3 cellular contexts compared by ENCODE assay signal in genomic region chr7:150716939-150717338, GRCh38.
TF ChIP-seq lines count a peak whose summit lies in the region.

No MANE protein-coding gene starts in this region.

TF ChIP-seq in liver, 16 proteins besides CTCF, POLR2A, EP300 and RAD21:
- TF ChIP-seq YY1 (IDR thresholded peaks at IDR 0.05), result no peak
- TF ChIP-seq JUND (IDR thresholded peaks at IDR 0.05), result no peak
- TF ChIP-seq RXRA (IDR thresholded peaks at IDR 0.05), result no peak
- TF ChIP-seq FOXA1 (IDR thresholded peaks at IDR 0.05), result no peak
- TF ChIP-seq REST (IDR thresholded peaks at IDR 0.05), result no peak
- no peak for TF ChIP-seq NR2F2 (IDR thresholded peaks at IDR 0.05)
- TF ChIP-seq FOXA2 (IDR thresholded peaks at IDR 0.05), result no peak

TF ChIP-seq in HepG2, 621 proteins besides CTCF, POLR2A, EP300 and RAD21:
- TF ChIP-seq MLLT10 (CRISPR knock-in tag; IDR thresholded peaks at IDR 0.05), result no peak
- no peak for TF ChIP-seq ZNF687 (CRISPR knock-in tag; IDR thresholded peaks at IDR 0.05)
- no peak for TF ChIP-seq FOXA3 (CRISPR knock-in tag; IDR thresholded peaks at IDR 0.05)
- TF ChIP-seq CAMTA2 (CRISPR knock-in tag; IDR thresholded peaks at IDR 0.05; ENCODE audit: borderline replicate concordance), result no peak
- TF ChIP-seq ATRX (CRISPR knock-in tag; IDR thresholded peaks at IDR 0.05; ENCODE audit: borderline replicate concordance), result no peak
- TF ChIP-seq ZNF512 (CRISPR knock-in tag; IDR thresholded peaks at IDR 0.05), result no peak
- no peak for TF ChIP-seq JARID2 (CRISPR knock-in tag; IDR thresholded peaks at IDR 0.05; ENCODE audit: insufficient replicate concordance)
- TF ChIP-seq ZC3H13 (CRISPR knock-in tag; IDR thresholded peaks at IDR 0.05), result no peak
- TF ChIP-seq, protein P1, sequence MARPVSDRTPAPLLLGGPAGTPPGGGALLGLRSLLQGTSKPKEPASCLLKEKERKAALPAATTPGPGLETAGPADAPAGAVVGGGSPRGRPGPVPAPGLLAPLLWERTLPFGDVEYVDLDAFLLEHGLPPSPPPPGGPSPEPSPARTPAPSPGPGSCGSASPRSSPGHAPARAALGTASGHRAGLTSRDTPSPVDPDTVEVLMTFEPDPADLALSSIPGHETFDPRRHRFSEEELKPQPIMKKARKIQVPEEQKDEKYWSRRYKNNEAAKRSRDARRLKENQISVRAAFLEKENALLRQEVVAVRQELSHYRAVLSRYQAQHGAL (CRISPR knock-in tag; IDR thresholded peaks at IDR 0.05; ENCODE audit: not compliant biosample characterization), result no peak
TF ChIP-seq in HepG2: peak in this region for 0.

TF ChIP-seq in GM12878, 131 proteins besides CTCF, POLR2A, EP300 and RAD21:
- TF ChIP-seq ZNF207 (IDR thresholded peaks at IDR 0.05; ENCODE audit: borderline replicate concordance) (no peak), NR2C2 (IDR thresholded peaks at IDR 0.05; ENCODE audit: borderline replicate concordance, control insufficient read depth, insufficient read length, low read depth) (no peak), SUPT20H (IDR thresholded peaks at IDR 0.05; ENCODE audit: borderline replicate concordance, control insufficient read depth, low read depth, low read length) (no peak)
